In the genomic region with DNA sequence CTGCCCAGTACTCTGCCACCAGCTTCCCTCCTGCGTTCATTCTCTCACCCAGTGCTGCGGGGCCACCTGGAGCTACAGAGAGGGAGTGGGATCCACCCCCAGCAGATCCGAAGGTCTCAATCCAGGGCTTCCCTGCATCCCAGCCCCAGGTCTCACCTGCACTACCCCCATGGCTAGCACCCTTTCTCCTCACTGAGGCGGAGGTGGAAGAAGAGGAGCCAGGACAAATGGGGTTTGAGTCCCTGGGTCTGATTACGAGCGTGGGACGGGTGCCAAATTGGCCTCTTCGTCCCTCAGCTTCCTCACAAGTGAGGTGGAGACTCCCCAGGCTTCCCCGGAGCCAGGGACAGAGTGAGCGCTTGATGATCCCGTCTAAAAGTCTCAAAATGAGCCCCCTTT, we compare ENCODE assay signal across 8 cellular contexts.
DNase-seq lines count a peak whose midpoint lies in the region; ATAC-seq and TF ChIP-seq lines count a peak whose summit lies in the region.

No MANE protein-coding gene starts in this region.

- DNase-seq in activated T-cell treated with anti-CD3 and anti-CD28 coated beads, Interleukin-2, amount 50 U/mL, for 4 hours = no peak
- no peak for DNase-seq in activated T-cell treated with anti-CD3 and anti-CD28 coated beads, Interleukin-2, amount 50 U/mL, for 1 hour
- no peak for DNase-seq in activated T-cell treated with anti-CD3 and anti-CD28 coated beads, Interleukin-2, amount 50 U/mL, for 72 hours
- peak in 1 of 2 donors; percentile 41 for DNase-seq in left colon
- peak; percentile 47 to 53 for DNase-seq in thyroid gland
- DNase-seq in RWPE1 (ENCODE audit: low spot score) = no peak

- H3K4me1 ChIP-seq in thyroid gland = peaks cover 46 to 47% of the 10 kb centered on the region in 2 donors

- no peaks in the 10 kb centered on the region for H3K36me3 Mint-ChIP-seq in activated T-cell treated with anti-CD3 and anti-CD28 coated beads, Interleukin-2, amount 50 U/mL, for 4 hours (ENCODE audit: insufficient read depth)
- no peaks in the 10 kb centered on the region for H3K36me3 Mint-ChIP-seq in activated T-cell treated with anti-CD3 and anti-CD28 coated beads, Interleukin-2, amount 50 U/mL, for 72 hours (ENCODE audit: insufficient read depth in 2 of 2)

- TF ChIP-seq CTCF in thyroid gland (IDR thresholded peaks at IDR 0.05) (no peak), RWPE1 (conservative IDR thresholded peaks at IDR 0.05; ENCODE audit: low read depth) (no peak)

- no peaks in the 10 kb centered on the region for H3K9me3 ChIP-seq in thyroid gland

- H3K27ac Mint-ChIP-seq in activated T-cell treated with anti-CD3 and anti-CD28 coated beads, Interleukin-2, amount 50 U/mL, for 72 hours = no peak overlapping the region

- peak overlapping the region; percentile 84 for H3K4me3 Mint-ChIP-seq in activated T-cell treated with anti-CD3 and anti-CD28 coated beads, Interleukin-2, amount 50 U/mL, for 4 hours
- H3K4me3 Mint-ChIP-seq in activated T-cell treated with anti-CD3 and anti-CD28 coated beads, Interleukin-2, amount 50 U/mL, for 72 hours = peak overlapping the region; percentile 82 to 97

- POLR2A ChIA-PET in RWPE1 (lab: Yijun Ruan, JAX; ENCODE audit: low non-redundant PET) = no interaction called here

- CTCF ChIA-PET in RWPE1 (lab: Yijun Ruan, JAX) = interaction anchor here (0.6 to 1.6 kb wide), 2 partner anchors 52 to 69 kb away, joined by 4 to 6 read pairs; no protein-coding TSS in a partner anchor

- no peak for ATAC-seq in activated T-cell treated with anti-CD3 and anti-CD28 coated beads, Interleukin-2, amount 50 U/mL, for 4 hours
- no peak for ATAC-seq in activated T-cell treated with anti-CD3 and anti-CD28 coated beads, Interleukin-2, amount 50 U/mL, for 72 hours (replicated peaks in 1 of 2)
- ATAC-seq in left colon (peak; percentile 4), GM21447 (IDR thresholded peaks at IDR 0.05; ENCODE audit: unreplicated experiment) (no peak), GM19467 (IDR thresholded peaks at IDR 0.05; ENCODE audit: unreplicated experiment) (no peak)

- peaks cover 43% of the 10 kb centered on the region for H3K27me3 Mint-ChIP-seq in activated T-cell treated with anti-CD3 and anti-CD28 coated beads, Interleukin-2, amount 50 U/mL, for 4 hours (ENCODE audit: low read depth)
- H3K27me3 Mint-ChIP-seq in activated T-cell treated with anti-CD3 and anti-CD28 coated beads, Interleukin-2, amount 50 U/mL, for 72 hours (ENCODE audit: low read depth) = peaks cover 34% of the 10 kb centered on the region

- peaks cover 13% of the 10 kb centered on the region for H3K4me1 Mint-ChIP-seq in activated T-cell treated with anti-CD3 and anti-CD28 coated beads, Interleukin-2, amount 50 U/mL, for 4 hours (ENCODE audit: low read depth)
- H3K4me1 Mint-ChIP-seq in activated T-cell treated with anti-CD3 and anti-CD28 coated beads, Interleukin-2, amount 50 U/mL, for 72 hours (ENCODE audit: low read depth) = peaks cover 17% of the 10 kb centered on the region

- intact Hi-C loops in left colon (cut with DNase I, micrococcal nuclease) = no loop called here
- intact Hi-C loops in thyroid gland (cut with DNase I) = loop anchor here (10.0 kb wide), 1 partner anchor 67 kb away; the partner anchor contains the start of gene NFAM1

- peak overlapping the region in 2 of 3 donors; percentile 62 to 67 for H3K4me3 ChIP-seq in thyroid gland (replicated peaks in 1 of 3)

- no peaks in the 10 kb centered on the region for H3K27me3 ChIP-seq in thyroid gland

- WGBS in thyroid gland, 2 donors = 10 to 17% methylated on average over 10 to 11 of the region's 11 CpGs

- no peaks in the 10 kb centered on the region for H3K36me3 ChIP-seq in thyroid gland

- H3K9me3 Mint-ChIP-seq in activated T-cell treated with anti-CD3 and anti-CD28 coated beads, Interleukin-2, amount 50 U/mL, for 4 hours = no peaks in the 10 kb centered on the region
- H3K9me3 Mint-ChIP-seq in activated T-cell treated with anti-CD3 and anti-CD28 coated beads, Interleukin-2, amount 50 U/mL, for 72 hours = no peaks in the 10 kb centered on the region

- peak overlapping the region; percentile 1 to 92 (median 81) for H3K27ac ChIP-seq in thyroid gland
- H3K27ac ChIP-seq in RWPE1 = no peak overlapping the region

- no peak for TF ChIP-seq POLR2A in thyroid gland (IDR thresholded peaks at IDR 0.05)

Comparison
In these comparisons a context has a peak if more than half of its experiments do, and no peak if none do; other contexts are left out.
1. DNase-seq: peak in thyroid gland (2 of 2); none in activated T-cell treated with anti-CD3 and anti-CD28 coated beads, Interleukin-2, amount 50 U/mL, for 4 hours (single experiment), activated T-cell treated with anti-CD3 and anti-CD28 coated beads, Interleukin-2, amount 50 U/mL, for 1 hour (single experiment), activated T-cell treated with anti-CD3 and anti-CD28 coated beads, Interleukin-2, amount 50 U/mL, for 72 hours (0 of 2) and RWPE1 (single experiment).